Comparison of ENCODE assay signal across 1 cellular context in the genomic region with DNA sequence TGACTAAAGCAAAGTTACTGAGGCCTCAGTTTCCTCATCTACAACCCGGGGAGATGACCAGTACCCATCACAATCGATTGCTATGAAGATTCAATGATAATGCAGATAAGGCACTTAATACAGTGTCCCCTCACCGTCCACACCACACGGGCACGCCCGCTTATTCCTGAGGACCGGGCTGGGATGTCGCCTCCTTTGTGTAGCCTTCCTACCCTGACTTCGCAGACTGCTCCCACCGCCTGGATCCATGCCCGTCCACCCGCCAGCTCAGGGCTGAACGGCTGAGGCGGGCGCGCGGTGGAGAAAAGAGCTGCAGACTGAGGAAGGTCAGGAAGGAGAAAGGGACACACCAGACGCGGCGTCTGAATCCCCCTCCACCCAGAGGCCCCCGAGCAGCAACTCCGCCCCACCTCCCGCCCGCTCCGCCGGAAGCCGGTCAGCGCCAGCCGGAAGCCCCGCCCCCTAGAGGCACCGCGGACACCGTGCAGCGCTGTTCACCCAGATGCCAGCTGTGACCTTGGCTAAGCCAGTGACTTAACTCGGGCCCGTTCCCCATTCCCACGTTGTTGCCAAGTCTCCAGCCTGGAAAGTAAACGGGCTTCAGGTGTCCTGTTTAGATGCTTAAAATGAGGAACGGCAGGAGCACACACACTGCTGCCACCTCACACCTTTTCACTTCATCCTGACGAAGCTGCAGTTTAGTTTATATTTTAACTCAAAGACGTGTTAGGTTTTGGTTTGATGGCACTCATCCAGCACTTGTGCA.
TF ChIP-seq lines count a peak whose summit lies in the region.

A gene (minus strand): TSS at position 403 of the 766 bp plus-strand sequence.

TF ChIP-seq in K562, 482 proteins besides CTCF, POLR2A, EP300 and RAD21 (continued from another document and continues in another):
- TF ChIP-seq, protein P1, sequence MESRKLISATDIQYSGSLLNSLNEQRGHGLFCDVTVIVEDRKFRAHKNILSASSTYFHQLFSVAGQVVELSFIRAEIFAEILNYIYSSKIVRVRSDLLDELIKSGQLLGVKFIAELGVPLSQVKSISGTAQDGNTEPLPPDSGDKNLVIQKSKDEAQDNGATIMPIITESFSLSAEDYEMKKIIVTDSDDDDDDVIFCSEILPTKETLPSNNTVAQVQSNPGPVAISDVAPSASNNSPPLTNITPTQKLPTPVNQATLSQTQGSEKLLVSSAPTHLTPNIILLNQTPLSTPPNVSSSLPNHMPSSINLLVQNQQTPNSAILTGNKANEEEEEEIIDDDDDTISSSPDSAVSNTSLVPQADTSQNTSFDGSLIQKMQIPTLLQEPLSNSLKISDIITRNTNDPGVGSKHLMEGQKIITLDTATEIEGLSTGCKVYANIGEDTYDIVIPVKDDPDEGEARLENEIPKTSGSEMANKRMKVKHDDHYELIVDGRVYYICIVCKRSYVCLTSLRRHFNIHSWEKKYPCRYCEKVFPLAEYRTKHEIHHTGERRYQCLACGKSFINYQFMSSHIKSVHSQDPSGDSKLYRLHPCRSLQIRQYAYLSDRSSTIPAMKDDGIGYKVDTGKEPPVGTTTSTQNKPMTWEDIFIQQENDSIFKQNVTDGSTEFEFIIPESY (CRISPR knock-in tag; IDR thresholded peaks at IDR 0.05): peak; percentile 96
- TF ChIP-seq KDM2B (CRISPR knock-in tag; IDR thresholded peaks at IDR 0.05) (no peak), SMAD2 (IDR thresholded peaks at IDR 0.05; ENCODE audit: low read depth, low read length) (no peak), SMARCA4 (IDR thresholded peaks at IDR 0.05) (no peak), CXXC5 (CRISPR knock-in tag; IDR thresholded peaks at IDR 0.05) (peak; percentile 40; the same call in 1 of the 2 replicates), HDAC1 (IDR thresholded peaks at IDR 0.05) (no peak), PRMT5 (CRISPR knock-in tag; IDR thresholded peaks at IDR 0.05) (no peak), RFX1 (IDR thresholded peaks at IDR 0.05) (no peak), SREBF1 (IDR thresholded peaks at IDR 0.05; ENCODE audit: borderline replicate concordance, low read depth, low read length) (no peak), TSC22D4 (tag; IDR thresholded peaks at IDR 0.05) (no peak), ZNF232 (CRISPR knock-in tag; IDR thresholded peaks at IDR 0.05) (no peak), ATF7 (IDR thresholded peaks at IDR 0.05) (no peak), ADNP (tag; IDR thresholded peaks at IDR 0.05) (no peak), ZNF124 (CRISPR knock-in tag; IDR thresholded peaks at IDR 0.05) (no peak), ZNF589 (CRISPR knock-in tag; IDR thresholded peaks at IDR 0.05; ENCODE audit: low read depth) (no peak), RBM34 (IDR thresholded peaks at IDR 0.05; ENCODE audit: borderline replicate concordance, insufficient read depth, low read length) (no peak), MBD2 (IDR thresholded peaks at IDR 0.05; ENCODE audit: borderline replicate concordance, low read depth) (no peak), KAT8 (IDR thresholded peaks at IDR 0.05; ENCODE audit: low read depth) (no peak), ZNF41 (CRISPR knock-in tag; conservative IDR thresholded peaks at IDR 0.05) (0 out of 2 replicates have a peak, but pooled peaks have one; percentile 66), NFXL1 (CRISPR knock-in tag; IDR thresholded peaks at IDR 0.05) (no peak), ZNF347 (CRISPR knock-in tag; IDR thresholded peaks at IDR 0.05; ENCODE audit: low read depth) (0 out of 2 replicates have a peak, but pooled peaks have one; percentile 34)
- TF ChIP-seq, protein P2, sequence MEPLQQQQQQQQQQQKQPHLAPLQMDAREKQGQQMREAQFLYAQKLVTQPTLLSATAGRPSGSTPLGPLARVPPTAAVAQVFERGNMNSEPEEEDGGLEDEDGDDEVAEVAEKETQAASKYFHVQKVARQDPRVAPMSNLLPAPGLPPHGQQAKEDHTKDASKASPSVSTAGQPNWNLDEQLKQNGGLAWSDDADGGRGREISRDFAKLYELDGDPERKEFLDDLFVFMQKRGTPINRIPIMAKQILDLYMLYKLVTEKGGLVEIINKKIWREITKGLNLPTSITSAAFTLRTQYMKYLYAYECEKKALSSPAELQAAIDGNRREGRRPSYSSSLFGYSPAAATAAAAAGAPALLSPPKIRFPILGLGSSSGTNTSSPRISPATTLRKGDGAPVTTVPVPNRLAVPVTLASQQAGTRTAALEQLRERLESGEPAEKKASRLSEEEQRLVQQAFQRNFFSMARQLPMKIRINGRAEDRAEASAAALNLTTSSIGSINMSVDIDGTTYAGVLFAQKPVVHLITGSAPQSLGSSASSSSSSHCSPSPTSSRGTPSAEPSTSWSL (CRISPR knock-in tag; IDR thresholded peaks at IDR 0.05; ENCODE audit: borderline replicate concordance): no peak
- TF ChIP-seq, protein P3, sequence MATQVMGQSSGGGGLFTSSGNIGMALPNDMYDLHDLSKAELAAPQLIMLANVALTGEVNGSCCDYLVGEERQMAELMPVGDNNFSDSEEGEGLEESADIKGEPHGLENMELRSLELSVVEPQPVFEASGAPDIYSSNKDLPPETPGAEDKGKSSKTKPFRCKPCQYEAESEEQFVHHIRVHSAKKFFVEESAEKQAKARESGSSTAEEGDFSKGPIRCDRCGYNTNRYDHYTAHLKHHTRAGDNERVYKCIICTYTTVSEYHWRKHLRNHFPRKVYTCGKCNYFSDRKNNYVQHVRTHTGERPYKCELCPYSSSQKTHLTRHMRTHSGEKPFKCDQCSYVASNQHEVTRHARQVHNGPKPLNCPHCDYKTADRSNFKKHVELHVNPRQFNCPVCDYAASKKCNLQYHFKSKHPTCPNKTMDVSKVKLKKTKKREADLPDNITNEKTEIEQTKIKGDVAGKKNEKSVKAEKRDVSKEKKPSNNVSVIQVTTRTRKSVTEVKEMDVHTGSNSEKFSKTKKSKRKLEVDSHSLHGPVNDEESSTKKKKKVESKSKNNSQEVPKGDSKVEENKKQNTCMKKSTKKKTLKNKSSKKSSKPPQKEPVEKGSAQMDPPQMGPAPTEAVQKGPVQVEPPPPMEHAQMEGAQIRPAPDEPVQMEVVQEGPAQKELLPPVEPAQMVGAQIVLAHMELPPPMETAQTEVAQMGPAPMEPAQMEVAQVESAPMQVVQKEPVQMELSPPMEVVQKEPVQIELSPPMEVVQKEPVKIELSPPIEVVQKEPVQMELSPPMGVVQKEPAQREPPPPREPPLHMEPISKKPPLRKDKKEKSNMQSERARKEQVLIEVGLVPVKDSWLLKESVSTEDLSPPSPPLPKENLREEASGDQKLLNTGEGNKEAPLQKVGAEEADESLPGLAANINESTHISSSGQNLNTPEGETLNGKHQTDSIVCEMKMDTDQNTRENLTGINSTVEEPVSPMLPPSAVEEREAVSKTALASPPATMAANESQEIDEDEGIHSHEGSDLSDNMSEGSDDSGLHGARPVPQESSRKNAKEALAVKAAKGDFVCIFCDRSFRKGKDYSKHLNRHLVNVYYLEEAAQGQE (CRISPR knock-in tag; IDR thresholded peaks at IDR 0.05; ENCODE audit: low read depth): peak; percentile 43; the same call in 1 of the 2 replicates
- TF ChIP-seq, protein P4, sequence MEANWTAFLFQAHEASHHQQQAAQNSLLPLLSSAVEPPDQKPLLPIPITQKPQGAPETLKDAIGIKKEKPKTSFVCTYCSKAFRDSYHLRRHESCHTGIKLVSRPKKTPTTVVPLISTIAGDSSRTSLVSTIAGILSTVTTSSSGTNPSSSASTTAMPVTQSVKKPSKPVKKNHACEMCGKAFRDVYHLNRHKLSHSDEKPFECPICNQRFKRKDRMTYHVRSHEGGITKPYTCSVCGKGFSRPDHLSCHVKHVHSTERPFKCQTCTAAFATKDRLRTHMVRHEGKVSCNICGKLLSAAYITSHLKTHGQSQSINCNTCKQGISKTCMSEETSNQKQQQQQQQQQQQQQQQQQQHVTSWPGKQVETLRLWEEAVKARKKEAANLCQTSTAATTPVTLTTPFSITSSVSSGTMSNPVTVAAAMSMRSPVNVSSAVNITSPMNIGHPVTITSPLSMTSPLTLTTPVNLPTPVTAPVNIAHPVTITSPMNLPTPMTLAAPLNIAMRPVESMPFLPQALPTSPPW (CRISPR knock-in tag; IDR thresholded peaks at IDR 0.05): peak; percentile 81
- TF ChIP-seq, protein P5, sequence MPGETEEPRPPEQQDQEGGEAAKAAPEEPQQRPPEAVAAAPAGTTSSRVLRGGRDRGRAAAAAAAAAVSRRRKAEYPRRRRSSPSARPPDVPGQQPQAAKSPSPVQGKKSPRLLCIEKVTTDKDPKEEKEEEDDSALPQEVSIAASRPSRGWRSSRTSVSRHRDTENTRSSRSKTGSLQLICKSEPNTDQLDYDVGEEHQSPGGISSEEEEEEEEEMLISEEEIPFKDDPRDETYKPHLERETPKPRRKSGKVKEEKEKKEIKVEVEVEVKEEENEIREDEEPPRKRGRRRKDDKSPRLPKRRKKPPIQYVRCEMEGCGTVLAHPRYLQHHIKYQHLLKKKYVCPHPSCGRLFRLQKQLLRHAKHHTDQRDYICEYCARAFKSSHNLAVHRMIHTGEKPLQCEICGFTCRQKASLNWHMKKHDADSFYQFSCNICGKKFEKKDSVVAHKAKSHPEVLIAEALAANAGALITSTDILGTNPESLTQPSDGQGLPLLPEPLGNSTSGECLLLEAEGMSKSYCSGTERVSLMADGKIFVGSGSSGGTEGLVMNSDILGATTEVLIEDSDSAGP (CRISPR knock-in tag; IDR thresholded peaks at IDR 0.05): no peak
- TF ChIP-seq, protein P6, sequence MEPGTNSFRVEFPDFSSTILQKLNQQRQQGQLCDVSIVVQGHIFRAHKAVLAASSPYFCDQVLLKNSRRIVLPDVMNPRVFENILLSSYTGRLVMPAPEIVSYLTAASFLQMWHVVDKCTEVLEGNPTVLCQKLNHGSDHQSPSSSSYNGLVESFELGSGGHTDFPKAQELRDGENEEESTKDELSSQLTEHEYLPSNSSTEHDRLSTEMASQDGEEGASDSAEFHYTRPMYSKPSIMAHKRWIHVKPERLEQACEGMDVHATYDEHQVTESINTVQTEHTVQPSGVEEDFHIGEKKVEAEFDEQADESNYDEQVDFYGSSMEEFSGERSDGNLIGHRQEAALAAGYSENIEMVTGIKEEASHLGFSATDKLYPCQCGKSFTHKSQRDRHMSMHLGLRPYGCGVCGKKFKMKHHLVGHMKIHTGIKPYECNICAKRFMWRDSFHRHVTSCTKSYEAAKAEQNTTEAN (CRISPR knock-in tag; IDR thresholded peaks at IDR 0.05): no peak
- TF ChIP-seq, protein P7, sequence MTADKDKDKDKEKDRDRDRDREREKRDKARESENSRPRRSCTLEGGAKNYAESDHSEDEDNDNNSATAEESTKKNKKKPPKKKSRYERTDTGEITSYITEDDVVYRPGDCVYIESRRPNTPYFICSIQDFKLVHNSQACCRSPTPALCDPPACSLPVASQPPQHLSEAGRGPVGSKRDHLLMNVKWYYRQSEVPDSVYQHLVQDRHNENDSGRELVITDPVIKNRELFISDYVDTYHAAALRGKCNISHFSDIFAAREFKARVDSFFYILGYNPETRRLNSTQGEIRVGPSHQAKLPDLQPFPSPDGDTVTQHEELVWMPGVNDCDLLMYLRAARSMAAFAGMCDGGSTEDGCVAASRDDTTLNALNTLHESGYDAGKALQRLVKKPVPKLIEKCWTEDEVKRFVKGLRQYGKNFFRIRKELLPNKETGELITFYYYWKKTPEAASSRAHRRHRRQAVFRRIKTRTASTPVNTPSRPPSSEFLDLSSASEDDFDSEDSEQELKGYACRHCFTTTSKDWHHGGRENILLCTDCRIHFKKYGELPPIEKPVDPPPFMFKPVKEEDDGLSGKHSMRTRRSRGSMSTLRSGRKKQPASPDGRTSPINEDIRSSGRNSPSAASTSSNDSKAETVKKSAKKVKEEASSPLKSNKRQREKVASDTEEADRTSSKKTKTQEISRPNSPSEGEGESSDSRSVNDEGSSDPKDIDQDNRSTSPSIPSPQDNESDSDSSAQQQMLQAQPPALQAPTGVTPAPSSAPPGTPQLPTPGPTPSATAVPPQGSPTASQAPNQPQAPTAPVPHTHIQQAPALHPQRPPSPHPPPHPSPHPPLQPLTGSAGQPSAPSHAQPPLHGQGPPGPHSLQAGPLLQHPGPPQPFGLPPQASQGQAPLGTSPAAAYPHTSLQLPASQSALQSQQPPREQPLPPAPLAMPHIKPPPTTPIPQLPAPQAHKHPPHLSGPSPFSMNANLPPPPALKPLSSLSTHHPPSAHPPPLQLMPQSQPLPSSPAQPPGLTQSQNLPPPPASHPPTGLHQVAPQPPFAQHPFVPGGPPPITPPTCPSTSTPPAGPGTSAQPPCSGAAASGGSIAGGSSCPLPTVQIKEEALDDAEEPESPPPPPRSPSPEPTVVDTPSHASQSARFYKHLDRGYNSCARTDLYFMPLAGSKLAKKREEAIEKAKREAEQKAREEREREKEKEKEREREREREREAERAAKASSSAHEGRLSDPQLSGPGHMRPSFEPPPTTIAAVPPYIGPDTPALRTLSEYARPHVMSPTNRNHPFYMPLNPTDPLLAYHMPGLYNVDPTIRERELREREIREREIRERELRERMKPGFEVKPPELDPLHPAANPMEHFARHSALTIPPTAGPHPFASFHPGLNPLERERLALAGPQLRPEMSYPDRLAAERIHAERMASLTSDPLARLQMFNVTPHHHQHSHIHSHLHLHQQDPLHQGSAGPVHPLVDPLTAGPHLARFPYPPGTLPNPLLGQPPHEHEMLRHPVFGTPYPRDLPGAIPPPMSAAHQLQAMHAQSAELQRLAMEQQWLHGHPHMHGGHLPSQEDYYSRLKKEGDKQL (CRISPR knock-in tag; IDR thresholded peaks at IDR 0.05; ENCODE audit: borderline replicate concordance): no peak
- TF ChIP-seq, protein P8, sequence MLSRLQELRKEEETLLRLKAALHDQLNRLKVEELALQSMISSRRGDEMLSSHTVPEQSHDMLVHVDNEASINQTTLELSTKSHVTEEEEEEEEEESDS (CRISPR knock-in tag; IDR thresholded peaks at IDR 0.05): no peak
- TF ChIP-seq, protein P9, sequence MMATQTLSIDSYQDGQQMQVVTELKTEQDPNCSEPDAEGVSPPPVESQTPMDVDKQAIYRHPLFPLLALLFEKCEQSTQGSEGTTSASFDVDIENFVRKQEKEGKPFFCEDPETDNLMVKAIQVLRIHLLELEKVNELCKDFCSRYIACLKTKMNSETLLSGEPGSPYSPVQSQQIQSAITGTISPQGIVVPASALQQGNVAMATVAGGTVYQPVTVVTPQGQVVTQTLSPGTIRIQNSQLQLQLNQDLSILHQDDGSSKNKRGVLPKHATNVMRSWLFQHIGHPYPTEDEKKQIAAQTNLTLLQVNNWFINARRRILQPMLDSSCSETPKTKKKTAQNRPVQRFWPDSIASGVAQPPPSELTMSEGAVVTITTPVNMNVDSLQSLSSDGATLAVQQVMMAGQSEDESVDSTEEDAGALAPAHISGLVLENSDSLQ (IDR thresholded peaks at IDR 0.05): no peak
- TF ChIP-seq, protein P10, sequence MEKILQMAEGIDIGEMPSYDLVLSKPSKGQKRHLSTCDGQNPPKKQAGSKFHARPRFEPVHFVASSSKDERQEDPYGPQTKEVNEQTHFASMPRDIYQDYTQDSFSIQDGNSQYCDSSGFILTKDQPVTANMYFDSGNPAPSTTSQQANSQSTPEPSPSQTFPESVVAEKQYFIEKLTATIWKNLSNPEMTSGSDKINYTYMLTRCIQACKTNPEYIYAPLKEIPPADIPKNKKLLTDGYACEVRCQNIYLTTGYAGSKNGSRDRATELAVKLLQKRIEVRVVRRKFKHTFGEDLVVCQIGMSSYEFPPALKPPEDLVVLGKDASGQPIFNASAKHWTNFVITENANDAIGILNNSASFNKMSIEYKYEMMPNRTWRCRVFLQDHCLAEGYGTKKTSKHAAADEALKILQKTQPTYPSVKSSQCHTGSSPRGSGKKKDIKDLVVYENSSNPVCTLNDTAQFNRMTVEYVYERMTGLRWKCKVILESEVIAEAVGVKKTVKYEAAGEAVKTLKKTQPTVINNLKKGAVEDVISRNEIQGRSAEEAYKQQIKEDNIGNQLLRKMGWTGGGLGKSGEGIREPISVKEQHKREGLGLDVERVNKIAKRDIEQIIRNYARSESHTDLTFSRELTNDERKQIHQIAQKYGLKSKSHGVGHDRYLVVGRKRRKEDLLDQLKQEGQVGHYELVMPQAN (IDR thresholded peaks at IDR 0.05; ENCODE audit: borderline replicate concordance): no peak
